In genomic region chr14:59182641-59183040, GRCh38 we compare ENCODE assay signal across 1 cellular context.
TF ChIP-seq lines count a peak whose summit lies in the region.

No MANE protein-coding gene starts in this region.

TF ChIP-seq in K562, 482 proteins besides CTCF, POLR2A, EP300 and RAD21 (continued from another document):
- TF ChIP-seq ZBTB40 (IDR thresholded peaks at IDR 0.05) (peak; percentile 89), ZBTB40 (CRISPR knock-in tag; IDR thresholded peaks at IDR 0.05) (peak; percentile 63; the same call in 1 of the 2 replicates)
